Comparison of ENCODE assay signal across 1 cellular context in the genomic region with DNA sequence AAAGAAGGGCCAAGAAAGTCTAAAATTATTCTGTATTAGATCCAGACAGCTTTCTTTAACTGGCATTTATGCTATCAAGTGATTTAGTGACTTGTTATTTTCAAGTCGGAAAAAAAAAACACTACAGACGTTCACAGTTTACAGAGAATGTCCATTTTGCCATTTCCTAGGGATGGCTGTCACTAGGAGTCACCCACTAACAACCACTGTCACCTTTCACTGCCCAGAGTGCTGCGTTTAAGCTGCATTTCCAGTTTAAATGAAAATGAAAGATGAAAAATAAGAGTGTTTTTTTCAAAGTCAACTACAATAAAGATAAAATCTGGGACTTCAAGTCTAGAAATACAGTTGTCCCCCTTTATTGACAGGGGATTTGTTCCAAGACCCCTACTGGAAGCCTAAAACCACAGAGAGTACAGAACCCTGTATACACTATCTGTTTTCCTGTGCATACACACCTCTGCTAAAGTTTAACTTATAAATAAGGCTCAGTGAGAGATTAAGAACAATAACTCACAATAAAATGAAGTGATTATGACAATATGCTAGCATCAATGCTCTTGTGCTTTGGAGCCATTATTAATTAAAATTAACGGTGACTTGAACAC.
TF ChIP-seq lines count a peak whose summit lies in the region.

No MANE protein-coding gene starts in this region.

TF ChIP-seq in GM12878, 131 proteins besides CTCF, POLR2A, EP300 and RAD21 (continued from another document):
- TF ChIP-seq RCOR1 (conservative IDR thresholded peaks at IDR 0.05; ENCODE audit: low read depth, low read length): no peak
- TF ChIP-seq CHD2 (IDR thresholded peaks at IDR 0.05; ENCODE audit: borderline replicate concordance, low read depth, low read length): no peak
- no peak for TF ChIP-seq BHLHE40 (IDR thresholded peaks at IDR 0.05; ENCODE audit: borderline replicate concordance in 1 of 2, low read depth in 2 of 2, low read length in 1 of 2)
- TF ChIP-seq YBX1 (IDR thresholded peaks at IDR 0.05): no peak
- no peak for TF ChIP-seq CBFB (IDR thresholded peaks at IDR 0.05; ENCODE audit: low read depth)
- TF ChIP-seq NFIC (IDR thresholded peaks at IDR 0.05; ENCODE audit: low read depth, low read length): no peak
- no peak for TF ChIP-seq SREBF1 (IDR thresholded peaks at IDR 0.05; ENCODE audit: low read length)
